In the genomic region with DNA sequence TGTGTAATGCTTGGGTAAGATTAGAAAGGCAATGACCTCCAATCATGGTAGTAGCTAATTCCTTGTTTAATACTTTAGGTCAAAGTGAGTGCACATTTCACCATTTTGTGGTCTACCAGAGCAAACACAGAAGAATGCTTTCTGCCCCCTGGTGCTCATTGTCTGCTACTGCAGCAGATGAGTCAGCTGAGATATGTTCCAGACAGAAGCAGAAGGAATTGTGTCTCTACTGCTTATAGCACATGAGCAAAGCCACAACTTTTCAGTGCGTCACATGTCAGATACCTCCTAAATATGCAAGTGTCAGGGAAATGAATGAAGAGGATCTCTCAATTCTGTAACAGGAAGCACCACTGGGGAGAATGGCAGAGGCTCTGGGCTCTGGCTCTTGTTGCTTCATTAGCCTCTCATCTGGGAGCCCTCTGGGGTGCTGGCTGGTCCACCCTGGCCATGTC, we compare ENCODE assay signal across 1 cellular context.
TF ChIP-seq lines count a peak whose summit lies in the region.

No MANE protein-coding gene starts in this region.

TF ChIP-seq in HepG2, 621 proteins besides CTCF, POLR2A, EP300 and RAD21 (continued from another document and continues in another):
- TF ChIP-seq SALL1 (CRISPR knock-in tag; IDR thresholded peaks at IDR 0.05) (no peak; the same call in 1 of the 2 replicates), ETV6 (CRISPR knock-in tag; conservative IDR thresholded peaks at IDR 0.05) (no peak), SYNCRIP (IDR thresholded peaks at IDR 0.05; ENCODE audit: insufficient read depth, low read depth, low read length) (no peak), CHCHD3 (CRISPR knock-in tag; IDR thresholded peaks at IDR 0.05) (no peak), SATB2 (CRISPR knock-in tag; IDR thresholded peaks at IDR 0.05) (no peak), HDAC2 (CRISPR knock-in tag; IDR thresholded peaks at IDR 0.05) (no peak), ZNF205 (CRISPR knock-in tag; IDR thresholded peaks at IDR 0.05) (no peak), ZNF557 (CRISPR knock-in tag; IDR thresholded peaks at IDR 0.05) (no peak), SP5 (CRISPR knock-in tag; IDR thresholded peaks at IDR 0.05; ENCODE audit: borderline replicate concordance, low read depth) (no peak)
- TF ChIP-seq, protein P1, sequence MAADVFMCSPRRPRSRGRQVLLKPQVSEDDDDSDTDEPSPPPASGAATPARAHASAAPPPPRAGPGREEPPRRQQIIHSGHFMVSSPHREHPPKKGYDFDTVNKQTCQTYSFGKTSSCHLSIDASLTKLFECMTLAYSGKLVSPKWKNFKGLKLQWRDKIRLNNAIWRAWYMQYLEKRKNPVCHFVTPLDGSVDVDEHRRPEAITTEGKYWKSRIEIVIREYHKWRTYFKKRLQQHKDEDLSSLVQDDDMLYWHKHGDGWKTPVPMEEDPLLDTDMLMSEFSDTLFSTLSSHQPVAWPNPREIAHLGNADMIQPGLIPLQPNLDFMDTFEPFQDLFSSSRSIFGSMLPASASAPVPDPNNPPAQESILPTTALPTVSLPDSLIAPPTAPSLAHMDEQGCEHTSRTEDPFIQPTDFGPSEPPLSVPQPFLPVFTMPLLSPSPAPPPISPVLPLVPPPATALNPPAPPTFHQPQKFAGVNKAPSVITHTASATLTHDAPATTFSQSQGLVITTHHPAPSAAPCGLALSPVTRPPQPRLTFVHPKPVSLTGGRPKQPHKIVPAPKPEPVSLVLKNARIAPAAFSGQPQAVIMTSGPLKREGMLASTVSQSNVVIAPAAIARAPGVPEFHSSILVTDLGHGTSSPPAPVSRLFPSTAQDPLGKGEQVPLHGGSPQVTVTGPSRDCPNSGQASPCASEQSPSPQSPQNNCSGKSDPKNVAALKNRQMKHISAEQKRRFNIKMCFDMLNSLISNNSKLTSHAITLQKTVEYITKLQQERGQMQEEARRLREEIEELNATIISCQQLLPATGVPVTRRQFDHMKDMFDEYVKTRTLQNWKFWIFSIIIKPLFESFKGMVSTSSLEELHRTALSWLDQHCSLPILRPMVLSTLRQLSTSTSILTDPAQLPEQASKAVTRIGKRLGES (CRISPR knock-in tag; IDR thresholded peaks at IDR 0.05; ENCODE audit: borderline replicate concordance): no peak
- TF ChIP-seq, protein P2, sequence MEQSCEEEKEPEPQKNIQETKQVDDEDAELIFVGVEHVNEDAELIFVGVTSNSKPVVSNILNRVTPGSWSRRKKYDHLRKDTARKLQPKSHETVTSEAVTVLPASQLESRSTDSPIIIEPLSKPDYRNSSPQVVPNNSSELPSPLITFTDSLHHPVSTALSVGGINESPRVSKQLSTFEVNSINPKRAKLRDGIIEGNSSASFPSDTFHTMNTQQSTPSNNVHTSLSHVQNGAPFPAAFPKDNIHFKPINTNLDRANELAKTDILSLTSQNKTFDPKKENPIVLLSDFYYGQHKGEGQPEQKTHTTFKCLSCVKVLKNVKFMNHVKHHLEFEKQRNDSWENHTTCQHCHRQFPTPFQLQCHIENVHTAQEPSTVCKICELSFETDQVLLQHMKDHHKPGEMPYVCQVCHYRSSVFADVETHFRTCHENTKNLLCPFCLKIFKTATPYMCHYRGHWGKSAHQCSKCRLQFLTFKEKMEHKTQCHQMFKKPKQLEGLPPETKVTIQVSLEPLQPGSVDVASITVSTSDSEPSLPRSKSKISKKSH (CRISPR knock-in tag; IDR thresholded peaks at IDR 0.05; ENCODE audit: borderline replicate concordance): no peak
- TF ChIP-seq, protein P3, sequence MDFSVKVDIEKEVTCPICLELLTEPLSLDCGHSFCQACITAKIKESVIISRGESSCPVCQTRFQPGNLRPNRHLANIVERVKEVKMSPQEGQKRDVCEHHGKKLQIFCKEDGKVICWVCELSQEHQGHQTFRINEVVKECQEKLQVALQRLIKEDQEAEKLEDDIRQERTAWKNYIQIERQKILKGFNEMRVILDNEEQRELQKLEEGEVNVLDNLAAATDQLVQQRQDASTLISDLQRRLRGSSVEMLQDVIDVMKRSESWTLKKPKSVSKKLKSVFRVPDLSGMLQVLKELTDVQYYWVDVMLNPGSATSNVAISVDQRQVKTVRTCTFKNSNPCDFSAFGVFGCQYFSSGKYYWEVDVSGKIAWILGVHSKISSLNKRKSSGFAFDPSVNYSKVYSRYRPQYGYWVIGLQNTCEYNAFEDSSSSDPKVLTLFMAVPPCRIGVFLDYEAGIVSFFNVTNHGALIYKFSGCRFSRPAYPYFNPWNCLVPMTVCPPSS (IDR thresholded peaks at IDR 0.05): no peak
- TF ChIP-seq, protein P4, sequence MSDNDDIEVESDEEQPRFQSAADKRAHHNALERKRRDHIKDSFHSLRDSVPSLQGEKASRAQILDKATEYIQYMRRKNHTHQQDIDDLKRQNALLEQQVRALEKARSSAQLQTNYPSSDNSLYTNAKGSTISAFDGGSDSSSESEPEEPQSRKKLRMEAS (IDR thresholded peaks at IDR 0.05): no peak
- TF ChIP-seq, protein P5, sequence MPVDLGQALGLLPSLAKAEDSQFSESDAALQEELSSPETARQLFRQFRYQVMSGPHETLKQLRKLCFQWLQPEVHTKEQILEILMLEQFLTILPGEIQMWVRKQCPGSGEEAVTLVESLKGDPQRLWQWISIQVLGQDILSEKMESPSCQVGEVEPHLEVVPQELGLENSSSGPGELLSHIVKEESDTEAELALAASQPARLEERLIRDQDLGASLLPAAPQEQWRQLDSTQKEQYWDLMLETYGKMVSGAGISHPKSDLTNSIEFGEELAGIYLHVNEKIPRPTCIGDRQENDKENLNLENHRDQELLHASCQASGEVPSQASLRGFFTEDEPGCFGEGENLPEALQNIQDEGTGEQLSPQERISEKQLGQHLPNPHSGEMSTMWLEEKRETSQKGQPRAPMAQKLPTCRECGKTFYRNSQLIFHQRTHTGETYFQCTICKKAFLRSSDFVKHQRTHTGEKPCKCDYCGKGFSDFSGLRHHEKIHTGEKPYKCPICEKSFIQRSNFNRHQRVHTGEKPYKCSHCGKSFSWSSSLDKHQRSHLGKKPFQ (CRISPR knock-in tag; IDR thresholded peaks at IDR 0.05; ENCODE audit: insufficient replicate concordance): no peak
- TF ChIP-seq, protein P6, sequence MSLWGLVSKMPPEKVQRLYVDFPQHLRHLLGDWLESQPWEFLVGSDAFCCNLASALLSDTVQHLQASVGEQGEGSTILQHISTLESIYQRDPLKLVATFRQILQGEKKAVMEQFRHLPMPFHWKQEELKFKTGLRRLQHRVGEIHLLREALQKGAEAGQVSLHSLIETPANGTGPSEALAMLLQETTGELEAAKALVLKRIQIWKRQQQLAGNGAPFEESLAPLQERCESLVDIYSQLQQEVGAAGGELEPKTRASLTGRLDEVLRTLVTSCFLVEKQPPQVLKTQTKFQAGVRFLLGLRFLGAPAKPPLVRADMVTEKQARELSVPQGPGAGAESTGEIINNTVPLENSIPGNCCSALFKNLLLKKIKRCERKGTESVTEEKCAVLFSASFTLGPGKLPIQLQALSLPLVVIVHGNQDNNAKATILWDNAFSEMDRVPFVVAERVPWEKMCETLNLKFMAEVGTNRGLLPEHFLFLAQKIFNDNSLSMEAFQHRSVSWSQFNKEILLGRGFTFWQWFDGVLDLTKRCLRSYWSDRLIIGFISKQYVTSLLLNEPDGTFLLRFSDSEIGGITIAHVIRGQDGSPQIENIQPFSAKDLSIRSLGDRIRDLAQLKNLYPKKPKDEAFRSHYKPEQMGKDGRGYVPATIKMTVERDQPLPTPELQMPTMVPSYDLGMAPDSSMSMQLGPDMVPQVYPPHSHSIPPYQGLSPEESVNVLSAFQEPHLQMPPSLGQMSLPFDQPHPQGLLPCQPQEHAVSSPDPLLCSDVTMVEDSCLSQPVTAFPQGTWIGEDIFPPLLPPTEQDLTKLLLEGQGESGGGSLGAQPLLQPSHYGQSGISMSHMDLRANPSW (CRISPR knock-in tag; IDR thresholded peaks at IDR 0.05; ENCODE audit: borderline replicate concordance): no peak
- TF ChIP-seq, protein P7, sequence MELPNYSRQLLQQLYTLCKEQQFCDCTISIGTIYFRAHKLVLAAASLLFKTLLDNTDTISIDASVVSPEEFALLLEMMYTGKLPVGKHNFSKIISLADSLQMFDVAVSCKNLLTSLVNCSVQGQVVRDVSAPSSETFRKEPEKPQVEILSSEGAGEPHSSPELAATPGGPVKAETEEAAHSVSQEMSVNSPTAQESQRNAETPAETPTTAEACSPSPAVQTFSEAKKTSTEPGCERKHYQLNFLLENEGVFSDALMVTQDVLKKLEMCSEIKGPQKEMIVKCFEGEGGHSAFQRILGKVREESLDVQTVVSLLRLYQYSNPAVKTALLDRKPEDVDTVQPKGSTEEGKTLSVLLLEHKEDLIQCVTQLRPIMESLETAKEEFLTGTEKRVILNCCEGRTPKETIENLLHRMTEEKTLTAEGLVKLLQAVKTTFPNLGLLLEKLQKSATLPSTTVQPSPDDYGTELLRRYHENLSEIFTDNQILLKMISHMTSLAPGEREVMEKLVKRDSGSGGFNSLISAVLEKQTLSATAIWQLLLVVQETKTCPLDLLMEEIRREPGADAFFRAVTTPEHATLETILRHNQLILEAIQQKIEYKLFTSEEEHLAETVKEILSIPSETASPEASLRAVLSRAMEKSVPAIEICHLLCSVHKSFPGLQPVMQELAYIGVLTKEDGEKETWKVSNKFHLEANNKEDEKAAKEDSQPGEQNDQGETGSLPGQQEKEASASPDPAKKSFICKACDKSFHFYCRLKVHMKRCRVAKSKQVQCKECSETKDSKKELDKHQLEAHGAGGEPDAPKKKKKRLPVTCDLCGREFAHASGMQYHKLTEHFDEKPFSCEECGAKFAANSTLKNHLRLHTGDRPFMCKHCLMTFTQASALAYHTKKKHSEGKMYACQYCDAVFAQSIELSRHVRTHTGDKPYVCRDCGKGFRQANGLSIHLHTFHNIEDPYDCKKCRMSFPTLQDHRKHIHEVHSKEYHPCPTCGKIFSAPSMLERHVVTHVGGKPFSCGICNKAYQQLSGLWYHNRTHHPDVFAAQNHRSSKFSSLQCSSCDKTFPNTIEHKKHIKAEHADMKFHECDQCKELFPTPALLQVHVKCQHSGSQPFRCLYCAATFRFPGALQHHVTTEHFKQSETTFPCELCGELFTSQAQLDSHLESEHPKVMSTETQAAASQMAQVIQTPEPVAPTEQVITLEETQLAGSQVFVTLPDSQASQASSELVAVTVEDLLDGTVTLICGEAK (IDR thresholded peaks at IDR 0.05): no peak
- TF ChIP-seq, protein P7 (CRISPR knock-in tag; IDR thresholded peaks at IDR 0.05): no peak
- TF ChIP-seq, protein P8, sequence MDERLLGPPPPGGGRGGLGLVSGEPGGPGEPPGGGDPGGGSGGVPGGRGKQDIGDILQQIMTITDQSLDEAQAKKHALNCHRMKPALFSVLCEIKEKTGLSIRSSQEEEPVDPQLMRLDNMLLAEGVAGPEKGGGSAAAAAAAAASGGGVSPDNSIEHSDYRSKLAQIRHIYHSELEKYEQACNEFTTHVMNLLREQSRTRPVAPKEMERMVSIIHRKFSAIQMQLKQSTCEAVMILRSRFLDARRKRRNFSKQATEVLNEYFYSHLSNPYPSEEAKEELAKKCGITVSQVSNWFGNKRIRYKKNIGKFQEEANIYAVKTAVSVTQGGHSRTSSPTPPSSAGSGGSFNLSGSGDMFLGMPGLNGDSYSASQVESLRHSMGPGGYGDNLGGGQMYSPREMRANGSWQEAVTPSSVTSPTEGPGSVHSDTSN (CRISPR knock-in tag; IDR thresholded peaks at IDR 0.05): no peak
- TF ChIP-seq, protein P9, sequence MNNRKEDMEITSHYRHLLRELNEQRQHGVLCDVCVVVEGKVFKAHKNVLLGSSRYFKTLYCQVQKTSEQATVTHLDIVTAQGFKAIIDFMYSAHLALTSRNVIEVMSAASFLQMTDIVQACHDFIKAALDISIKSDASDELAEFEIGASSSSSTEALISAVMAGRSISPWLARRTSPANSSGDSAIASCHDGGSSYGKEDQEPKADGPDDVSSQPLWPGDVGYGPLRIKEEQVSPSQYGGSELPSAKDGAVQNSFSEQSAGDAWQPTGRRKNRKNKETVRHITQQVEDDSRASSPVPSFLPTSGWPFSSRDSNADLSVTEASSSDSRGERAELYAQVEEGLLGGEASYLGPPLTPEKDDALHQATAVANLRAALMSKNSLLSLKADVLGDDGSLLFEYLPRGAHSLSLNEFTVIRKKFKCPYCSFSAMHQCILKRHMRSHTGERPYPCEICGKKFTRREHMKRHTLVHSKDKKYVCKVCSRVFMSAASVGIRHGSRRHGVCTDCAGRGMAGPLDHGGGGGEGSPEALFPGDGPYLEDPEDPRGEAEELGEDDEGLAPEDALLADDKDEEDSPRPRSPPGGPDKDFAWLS (CRISPR knock-in tag; IDR thresholded peaks at IDR 0.05; ENCODE audit: borderline replicate concordance): no peak
- TF ChIP-seq, protein P10, sequence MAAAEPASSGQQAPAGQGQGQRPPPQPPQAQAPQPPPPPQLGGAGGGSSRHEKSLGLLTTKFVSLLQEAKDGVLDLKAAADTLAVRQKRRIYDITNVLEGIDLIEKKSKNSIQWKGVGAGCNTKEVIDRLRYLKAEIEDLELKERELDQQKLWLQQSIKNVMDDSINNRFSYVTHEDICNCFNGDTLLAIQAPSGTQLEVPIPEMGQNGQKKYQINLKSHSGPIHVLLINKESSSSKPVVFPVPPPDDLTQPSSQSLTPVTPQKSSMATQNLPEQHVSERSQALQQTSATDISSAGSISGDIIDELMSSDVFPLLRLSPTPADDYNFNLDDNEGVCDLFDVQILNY (CRISPR knock-in tag; conservative IDR thresholded peaks at IDR 0.05): no peak
- TF ChIP-seq, protein P11, sequence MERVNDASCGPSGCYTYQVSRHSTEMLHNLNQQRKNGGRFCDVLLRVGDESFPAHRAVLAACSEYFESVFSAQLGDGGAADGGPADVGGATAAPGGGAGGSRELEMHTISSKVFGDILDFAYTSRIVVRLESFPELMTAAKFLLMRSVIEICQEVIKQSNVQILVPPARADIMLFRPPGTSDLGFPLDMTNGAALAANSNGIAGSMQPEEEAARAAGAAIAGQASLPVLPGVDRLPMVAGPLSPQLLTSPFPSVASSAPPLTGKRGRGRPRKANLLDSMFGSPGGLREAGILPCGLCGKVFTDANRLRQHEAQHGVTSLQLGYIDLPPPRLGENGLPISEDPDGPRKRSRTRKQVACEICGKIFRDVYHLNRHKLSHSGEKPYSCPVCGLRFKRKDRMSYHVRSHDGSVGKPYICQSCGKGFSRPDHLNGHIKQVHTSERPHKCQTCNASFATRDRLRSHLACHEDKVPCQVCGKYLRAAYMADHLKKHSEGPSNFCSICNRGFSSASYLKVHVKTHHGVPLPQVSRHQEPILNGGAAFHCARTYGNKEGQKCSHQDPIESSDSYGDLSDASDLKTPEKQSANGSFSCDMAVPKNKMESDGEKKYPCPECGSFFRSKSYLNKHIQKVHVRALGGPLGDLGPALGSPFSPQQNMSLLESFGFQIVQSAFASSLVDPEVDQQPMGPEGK (CRISPR knock-in tag; IDR thresholded peaks at IDR 0.05): no peak
